Comparison of ENCODE assay signal across 1 cellular context in genomic region chr11:60844045-60844869, GRCh38.
TF ChIP-seq lines count a peak whose summit lies in the region.

No MANE protein-coding gene starts in this region.

TF ChIP-seq in GM12878, 131 proteins besides CTCF, POLR2A, EP300 and RAD21:
- no peak for TF ChIP-seq RBBP5 (conservative IDR thresholded peaks at IDR 0.05)
- no peak for TF ChIP-seq HDAC2 (IDR thresholded peaks at IDR 0.05)
- TF ChIP-seq SMAD5 (IDR thresholded peaks at IDR 0.05; ENCODE audit: low read depth): no peak
- TF ChIP-seq ATF7 (IDR thresholded peaks at IDR 0.05; ENCODE audit: low read depth): no peak
- no peak for TF ChIP-seq GABPA (IDR thresholded peaks at IDR 0.05; ENCODE audit: low read depth)
- TF ChIP-seq SIX5 (IDR thresholded peaks at IDR 0.05; ENCODE audit: low read depth, low read length, severe bottlenecking): no peak
- TF ChIP-seq JUNB (IDR thresholded peaks at IDR 0.05): no peak
- TF ChIP-seq EED (IDR thresholded peaks at IDR 0.05; ENCODE audit: low read depth): no peak
- TF ChIP-seq LARP7 (IDR thresholded peaks at IDR 0.05): no peak
- no peak for TF ChIP-seq ELK1 (IDR thresholded peaks at IDR 0.05; ENCODE audit: low read depth, low read length)
